ENCODE assay signal across 23 cellular contexts in genomic region chr4:182206916-182207315, GRCh38. TPM values are rescaled to one million over a fixed set of nuclear protein-coding genes. Genes with fewer than 3 reads are reported as not detected.
DNase-seq lines count a peak whose midpoint lies in the region; ATAC-seq, FAIRE-seq and TF ChIP-seq lines count a peak whose summit lies in the region.
"Had no signal": no experiment of that assay in that cellular context is flagged by ENCODE, and none has a peak within 500 bp of the region (broad histone marks: within the 10 kb centered on the region; RNA-seq: fewer than 3 reads in every experiment).

No MANE protein-coding gene starts in this region.

- H3K9me3 ChIP-seq in breast epithelium (no peaks in the 10 kb centered on the region), mesenchymal stem cell (ENCODE audit: control insufficient read depth, low read length) (no peaks in the 10 kb centered on the region), uterus (no peaks in the 10 kb centered on the region)
- H3K9me3 ChIP-seq: heart right ventricle, SK-N-SH had no signal

- H3K18ac ChIP-seq in mesenchymal stem cell (ENCODE audit: low read depth in 1 of 2, low read length in 2 of 2): no peak overlapping the region

- no peak overlapping the region for H2AFZ ChIP-seq in mesenchymal stem cell (ENCODE audit: low read depth, low read length)

- H3K27ac Mint-ChIP-seq in MCF 10A (ENCODE audit: low read depth, unreplicated experiment): peak overlapping the region; percentile 96
- H3K27ac Mint-ChIP-seq: activated CD4-positive, alpha-beta T cell treated with anti-CD3 and anti-CD28 coated beads for 36 hours; CD14-positive monocyte; dendritic cell treated with granulocyte-macrophage colony-stimulating factor and Interleukin-4, amounts not matched to agents 40 ng/mL and 50 ng/mL, for 4 days; memory B cell had no signal

- H3K27me3 ChIP-seq in breast epithelium (no peaks in the 10 kb centered on the region), mesenchymal stem cell (ENCODE audit: control insufficient read depth in 1 of 2, insufficient read depth in 1 of 2, low read length in 2 of 2) (no peaks in the 10 kb centered on the region), uterus (no peaks in the 10 kb centered on the region)

- peaks cover 37% of the 10 kb centered on the region for H3K79me1 ChIP-seq in mesenchymal stem cell (replicated peaks; ENCODE audit: low read length, poor library complexity, severe bottlenecking)

- H3K4me1 ChIP-seq in breast epithelium: no peaks in the 10 kb centered on the region
- peaks cover 14% of the 10 kb centered on the region for H3K4me1 ChIP-seq in mesenchymal stem cell (ENCODE audit: control insufficient read depth, insufficient read depth, low read depth, low read length)
- H3K4me1 ChIP-seq in uterus: no peaks in the 10 kb centered on the region

- peak overlapping the region; percentile 79 for H3K9ac ChIP-seq in mesenchymal stem cell (ENCODE audit: low read length)
- H3K9ac ChIP-seq: SK-N-SH had no signal

- H3K14ac ChIP-seq in mesenchymal stem cell (ENCODE audit: low read length in 2 of 2): no peak overlapping the region

- H3K27me3 Mint-ChIP-seq in MCF 10A (ENCODE audit: insufficient read depth, unreplicated experiment): no peaks in the 10 kb centered on the region
- H3K27me3 Mint-ChIP-seq: activated CD4-positive, alpha-beta T cell treated with anti-CD3 and anti-CD28 coated beads for 36 hours; dendritic cell treated with granulocyte-macrophage colony-stimulating factor and Interleukin-4, amounts not matched to agents 40 ng/mL and 50 ng/mL, for 4 days had no signal

- no peak overlapping the region for H3K23ac ChIP-seq in mesenchymal stem cell (ENCODE audit: low read length in 2 of 2)

- no peak for ATAC-seq in HG03280 (IDR thresholded peaks at IDR 0.05; ENCODE audit: unreplicated experiment)
- ATAC-seq: activated CD4-positive, alpha-beta T cell treated with anti-CD3 and anti-CD28 coated beads for 36 hours; esophagus mucosa had no signal

- no peak for DNase-seq in MCF 10A (ENCODE audit: unreplicated experiment)
- DNase-seq in breast epithelium (ENCODE audit: low spot score in 2 of 2): no peak
- DNase-seq in astrocyte of the spinal cord (ENCODE audit: low read depth, low spot score): peak; percentile 47
- DNase-seq in mesenchymal stem cell: no peak
- no peak for DNase-seq in uterus
- no peak for DNase-seq in RCC 7860 (ENCODE audit: low spot score)
- DNase-seq in ecto neural progenitor cell (ENCODE audit: low spot score): no peak
- DNase-seq: activated CD4-positive, alpha-beta T cell treated with anti-CD3 and anti-CD28 coated beads for 36 hours; activated effector memory CD4-positive, alpha-beta T cell treated with anti-CD3 and anti-CD28 coated beads, Interleukin-2, amount 50 U/mL, for 16 hours; heart right ventricle; Karpas-422; NCI-H1105 treated with DMSO at 0.1 percent for 48 hours; retina; SK-N-SH; stimulated activated CD4-positive, alpha-beta T cell treated with anti-CD3 and anti-CD28 coated beads, Interleukin-1b, Interleukin-23, amount 100 ng/mL, for 48 hours; T1000 had no signal

- H3K9me3 Mint-ChIP-seq in MCF 10A (ENCODE audit: unreplicated experiment): no peaks in the 10 kb centered on the region

- H2AK5ac ChIP-seq in mesenchymal stem cell (ENCODE audit: low read length, severe bottlenecking): no peak overlapping the region

- H2BK5ac ChIP-seq in mesenchymal stem cell (ENCODE audit: low read depth, low read length, poor library complexity, severe bottlenecking): no peak overlapping the region

- 97% methylated on average over 4 of the region's 4 CpGs for WGBS in mesenchymal stem cell

- H4K91ac ChIP-seq in mesenchymal stem cell (ENCODE audit: low read length): no peak overlapping the region

- H3K27ac ChIP-seq in breast epithelium (no peak overlapping the region), mesenchymal stem cell (ENCODE audit: low read length, poor library complexity, severe bottlenecking) (peak overlapping the region; percentile 55), uterus (peak overlapping the region; percentile 69 to 95)
- H3K27ac ChIP-seq: heart right ventricle had no signal

- H3K4me1 Mint-ChIP-seq in MCF 10A (ENCODE audit: insufficient read depth, unreplicated experiment): peaks cover 40% of the 10 kb centered on the region
- H3K4me1 Mint-ChIP-seq: activated CD4-positive, alpha-beta T cell treated with anti-CD3 and anti-CD28 coated beads for 36 hours; CD14-positive monocyte; memory B cell had no signal

- POLR2A ChIA-PET in MCF 10A (lab: Yijun Ruan, JAX): interaction anchor here (0.6 to 4.4 kb wide), 12 partner anchors 9 to 243 kb away, joined by 3 to 26 read pairs (median 5); no protein-coding TSS in a partner anchor

- no peak overlapping the region for H3K4ac ChIP-seq in mesenchymal stem cell (ENCODE audit: low read depth in 1 of 2, low read length in 2 of 2)

- TF ChIP-seq POLR2A in breast epithelium (IDR thresholded peaks at IDR 0.05): no peak
- TF ChIP-seq POLR2A in uterus (IDR thresholded peaks at IDR 0.05): no peak

- no peak overlapping the region for H2BK12ac ChIP-seq in mesenchymal stem cell (ENCODE audit: low read length in 2 of 2)

- H4K8ac ChIP-seq in mesenchymal stem cell (ENCODE audit: low read length): no peak overlapping the region

- no peak overlapping the region for H2BK15ac ChIP-seq in mesenchymal stem cell (ENCODE audit: low read depth, poor library complexity, severe bottlenecking)

- peaks cover 4% of the 10 kb centered on the region for H3K36me3 Mint-ChIP-seq in MCF 10A (ENCODE audit: insufficient read depth, unreplicated experiment)
- H3K36me3 Mint-ChIP-seq: CD14-positive monocyte, memory B cell had no signal

- H2BK120ac ChIP-seq in mesenchymal stem cell (ENCODE audit: low read depth, low read length): no peak overlapping the region

- H3K4me3 ChIP-seq in breast epithelium: no peak overlapping the region
- H3K4me3 ChIP-seq in astrocyte of the spinal cord (ENCODE audit: low read depth, low read length): no peak overlapping the region
- H3K4me3 ChIP-seq in mesenchymal stem cell (ENCODE audit: insufficient read depth in 1 of 2, low read depth in 1 of 2, low read length in 2 of 2): no peak overlapping the region
- H3K4me3 ChIP-seq in uterus: no peak overlapping the region
- H3K4me3 ChIP-seq: heart right ventricle had no signal

- no peak for TF ChIP-seq CTCF in MCF 10A (IDR thresholded peaks at IDR 0.05; ENCODE audit: unreplicated experiment)
- TF ChIP-seq CTCF in breast epithelium (IDR thresholded peaks at IDR 0.05): no peak
- TF ChIP-seq CTCF in astrocyte of the spinal cord (IDR thresholded peaks at IDR 0.05; ENCODE audit: low read depth, low read length): no peak
- no peak for TF ChIP-seq CTCF in uterus (IDR thresholded peaks at IDR 0.05)

- in situ Hi-C loops in astrocyte of the spinal cord (cut with HindIII; ENCODE audit: low sequenced_read_pairs): no loop called here

- H3K4me3 Mint-ChIP-seq in MCF 10A (ENCODE audit: unreplicated experiment): no peak overlapping the region
- H3K4me3 Mint-ChIP-seq: activated CD4-positive, alpha-beta T cell treated with anti-CD3 and anti-CD28 coated beads for 36 hours; CD14-positive monocyte; dendritic cell treated with granulocyte-macrophage colony-stimulating factor and Interleukin-4, amounts not matched to agents 40 ng/mL and 50 ng/mL, for 4 days; memory B cell had no signal

- intact Hi-C loops in MCF 10A (cut with micrococcal nuclease) (loop anchor here (5.0 kb wide), 1 partner anchor 65 kb away; no protein-coding TSS in a partner anchor), breast epithelium (cut with DNase I; ENCODE audit: low total_unique reads) (no loop called here), uterus (cut with DNase I; ENCODE audit: low total_unique reads) (no loop called here)

- FAIRE-seq in RCC 7860 (lab: Jason Lieb, UNC): no peak
- FAIRE-seq: urothelium cell line had no signal

- BruUV-seq in MCF 10A (replicated peaks; lab: Mats Ljungman, UMichigan): no TSS peak

- CTCF ChIA-PET in MCF 10A (lab: Yijun Ruan, JAX): interaction anchor here (0.8 to 1.2 kb wide), 4 partner anchors 8 to 62 kb away, joined by 3 read pairs; no protein-coding TSS in a partner anchor

- H3K36me3 ChIP-seq in breast epithelium (no peaks in the 10 kb centered on the region), mesenchymal stem cell (ENCODE audit: control insufficient read depth in 1 of 2, insufficient read depth in 2 of 2, low read depth in 1 of 2, low read length in 2 of 2) (peaks cover 0 to 4% of the 10 kb centered on the region in 2 experiments), uterus (no peaks in the 10 kb centered on the region)
- H3K36me3 ChIP-seq: heart right ventricle had no signal

- H3K4me2 ChIP-seq in mesenchymal stem cell (ENCODE audit: low read length, poor library complexity, severe bottlenecking): no peak overlapping the region
- H3K4me2 ChIP-seq: SK-N-SH had no signal

RNA-seq across cellular contexts. Expression of gene TENM3, which starts 36.3 kb away (rescaled TPM):
- total RNA-seq in MCF 10A (2022): 34.1 and 44.4 TPM in 2 replicates
- total RNA-seq in breast epithelium: 10 to 100 TPM in 1 of 3 donors, 1 to 10 TPM in 2; 4.6 to 30.6 (median 8.8) TPM
- 0.22 TPM for polyA plus RNA-seq in mesenchymal stem cell (2013, experiment 1 of 2)
- 0.30 TPM for polyA plus RNA-seq in mesenchymal stem cell (2013, experiment 2 of 2)
- 10 to 100 TPM in 3 of 4 donors, 1 to 10 TPM in 1; 5.9 to 61.5 (median 24.6) TPM for total RNA-seq in uterus
- total RNA-seq: activated CD4-positive, alpha-beta T cell treated with anti-CD3 and anti-CD28 coated beads for 36 hours; OCI-LY7 had no signal
- polyA plus RNA-seq: CD14-positive monocyte had no signal

Comparison
In these comparisons a context has a peak if more than half of its experiments do, and no peak if none do; other contexts are left out.
1. H3K27ac ChIP-seq: peak in mesenchymal stem cell (single experiment) and uterus (2 of 2); none in breast epithelium (0 of 2).